6 cellular contexts compared by ENCODE assay signal in genomic region chr11:20876738-20877137, GRCh38.
"Had no signal": no experiment of that assay in that cellular context is flagged by ENCODE, and none has a peak within 500 bp of the region (broad histone marks: within the 10 kb centered on the region; RNA-seq: fewer than 3 reads in every experiment).

No MANE protein-coding gene starts in this region.

- FAIRE-seq: HTR-8/SVneo, K562 had no signal

- ATAC-seq: K562 had no signal

- H3K27ac ChIP-seq: HL-60 had no signal

- H3K4me3 ChIP-seq: K562 had no signal

- DNase-seq: IMR-90, KBM-7, KG1 had no signal
